In genomic region chr6:165905744-165906143, GRCh38 we compare ENCODE assay signal across 32 cellular contexts.
DNase-seq lines count a peak whose midpoint lies in the region; ATAC-seq, FAIRE-seq and TF ChIP-seq lines count a peak whose summit lies in the region.
"Had no signal": no experiment of that assay in that cellular context is flagged by ENCODE, and none has a peak within 500 bp of the region (broad histone marks: within the 10 kb centered on the region; RNA-seq: fewer than 3 reads in every experiment).

No MANE protein-coding gene starts in this region.

- H3K4me2 ChIP-seq in HepG2 (ENCODE audit: low read depth, low read length) (no peak overlapping the region), K562 (ENCODE audit: insufficient read depth, low read length) (no peak overlapping the region)
- H3K4me2 ChIP-seq: A549; BLaER1; BLaER1 treated with 17β-estradiol and CSF1 and Interleukin-3, amounts not matched to agents 10 nM and 100 nM had no signal

- POLR2A ChIA-PET in HepG2 (lab: Yijun Ruan, JAX) (no interaction called here), K562 (lab: Yijun Ruan, JAX) (interaction anchor here (0.6 kb wide), 1 partner anchor 236 kb away, joined by 3 read pairs; no protein-coding TSS in a partner anchor)

- TF ChIP-seq CTCF in HepG2 (CRISPR knock-in tag; IDR thresholded peaks at IDR 0.05) (no peak), right lobe of liver (IDR thresholded peaks at IDR 0.05) (no peak), K562 (IDR thresholded peaks at IDR 0.05 in 2 of 3, conservative IDR thresholded peaks at IDR 0.05 in 1 of 3; ENCODE audit: insufficient read depth in 2 of 3, low read depth in 1 of 3, low read length in 3 of 3) (no peak)

- H3K9ac ChIP-seq in HepG2 (ENCODE audit: insufficient read depth, low read depth, low read length) (no peak overlapping the region), K562 (ENCODE audit: insufficient read depth in 1 of 2, low read depth in 2 of 2, low read length in 2 of 2) (no peak overlapping the region)
- H3K9ac ChIP-seq: BLaER1; BLaER1 treated with 17β-estradiol and CSF1 and Interleukin-3, amounts not matched to agents 10 nM and 100 nM had no signal

- TF ChIP-seq RAD21 in HepG2 (CRISPR knock-in tag; IDR thresholded peaks at IDR 0.05) (no peak), K562 (CRISPR knock-in tag; conservative IDR thresholded peaks at IDR 0.05 in 1 of 2, IDR thresholded peaks at IDR 0.05 in 1 of 2) (no peak)

- H3K27me3 ChIP-seq in HepG2 (ENCODE audit: control insufficient read depth in 1 of 2, insufficient read depth in 2 of 2, low read length in 2 of 2), result peaks cover 5 to 46% of the 10 kb centered on the region in 2 experiments; a peak in 3 of 5 replicates
- H3K27me3 ChIP-seq in right lobe of liver, result no peaks in the 10 kb centered on the region
- 0 out of 5 replicates have a peak, but pooled peaks cover 0 to 5% of the 10 kb centered on the region in 2 experiments for H3K27me3 ChIP-seq in K562 (ENCODE audit: control insufficient read depth in 2 of 2, insufficient read depth in 2 of 2, low read length in 2 of 2)
- H3K27me3 ChIP-seq in small intestine (ENCODE audit: control insufficient read depth in 2 of 2, insufficient read depth in 2 of 2, low read length in 2 of 2), result no peaks in the 10 kb centered on the region
- H3K27me3 ChIP-seq: BE2C; BLaER1; BLaER1 treated with 17β-estradiol and CSF1 and Interleukin-3, amounts not matched to agents 10 nM and 100 nM had no signal

- H3K27ac ChIP-seq in HepG2 (ENCODE audit: extremely low read length, insufficient read depth, low read length) (no peak overlapping the region), right lobe of liver (no peak overlapping the region), K562 (ENCODE audit: extremely low read depth, low read depth, low read length) (no peak overlapping the region), small intestine (ENCODE audit: low read depth in 1 of 2, low read length in 1 of 2) (no peak overlapping the region)
- H3K27ac ChIP-seq: 22Rv1; A549; BLaER1; BLaER1 treated with 17β-estradiol and CSF1 and Interleukin-3, amounts not matched to agents 10 nM and 100 nM; C4-2B had no signal

- no peak for TF ChIP-seq EP300 in HepG2 (IDR thresholded peaks at IDR 0.05; ENCODE audit: low read depth in 2 of 2, low read length in 2 of 2)
- no peak for TF ChIP-seq EP300 in HepG2 (CRISPR knock-in tag; IDR thresholded peaks at IDR 0.05; ENCODE audit: borderline replicate concordance)
- no peak for TF ChIP-seq EP300 in K562 (IDR thresholded peaks at IDR 0.05; ENCODE audit: low read length)

- H3K4me1 ChIP-seq in HepG2 (ENCODE audit: insufficient read depth, low read length), result no peaks in the 10 kb centered on the region
- H3K4me1 ChIP-seq in right lobe of liver, result no peaks in the 10 kb centered on the region
- H3K4me1 ChIP-seq in K562 (replicated peaks in 1 of 2; ENCODE audit: control insufficient read depth in 2 of 2, insufficient read depth in 2 of 2, low read length in 2 of 2), result no peaks in the 10 kb centered on the region
- no peaks in the 10 kb centered on the region for H3K4me1 ChIP-seq in small intestine (ENCODE audit: control insufficient read depth in 2 of 2, insufficient read depth in 1 of 2, low read depth in 1 of 2, low read length in 1 of 2)
- H3K4me1 ChIP-seq: BE2C; BLaER1; BLaER1 treated with 17β-estradiol and CSF1 and Interleukin-3, amounts not matched to agents 10 nM and 100 nM; Caco-2 had no signal

- H4K20me1 ChIP-seq in HepG2 (ENCODE audit: insufficient read depth, low read length), result no peaks in the 10 kb centered on the region
- no peaks in the 10 kb centered on the region; the same call in 1 of the 2 replicates for H4K20me1 ChIP-seq in K562 (replicated peaks; ENCODE audit: control insufficient read depth, insufficient read depth, low read length)
- H4K20me1 ChIP-seq: BLaER1; BLaER1 treated with 17β-estradiol and CSF1 and Interleukin-3, amounts not matched to agents 10 nM and 100 nM had no signal

- no peak for TF ChIP-seq POLR2A in HepG2 (IDR thresholded peaks at IDR 0.05; ENCODE audit: insufficient read depth in 1 of 2, low read depth in 2 of 2, low read length in 2 of 2)
- no peak for TF ChIP-seq POLR2A in right lobe of liver (IDR thresholded peaks at IDR 0.05)
- TF ChIP-seq POLR2A in K562 (conservative IDR thresholded peaks at IDR 0.05), result no peak

- no peaks in the 10 kb centered on the region for H3K9me1 ChIP-seq in K562 (ENCODE audit: control insufficient read depth, insufficient read depth, low read length)

- DNase-seq in HepG2 (ENCODE audit: low spot score) (no peak), right lobe of liver (no peak), K562 (ENCODE audit: extremely low read depth in 1 of 4, low spot score in 3 of 4) (no peak), islet precursor cell (peak; percentile 6), iPS-NIHi7 (ENCODE audit: extremely low spot score) (no peak), small intestine (no peak)
- DNase-seq: 8988T; ACHN; AML-193; BE2C; C1 segment of cervical spinal cord; Caco-2; Calu3; CD4-positive, alpha-beta memory T cell; CD4-positive, alpha-beta T cell; CD4-positive, CD25-positive, alpha-beta regulatory T cell; CD8-positive, alpha-beta memory T cell; CD8-positive, alpha-beta T cell; COR-L47; DMS 273 treated with DMSO at 0.1 percent for 48 hours; DMS153; DMS53; DMS79; DMS79 treated with DMSO at 0.1 percent for 48 hours; DND-41; EL had no signal

- H2AFZ ChIP-seq in HepG2 (ENCODE audit: low read length) (no peak overlapping the region), K562 (ENCODE audit: low read depth, low read length) (no peak overlapping the region)

- H3K79me2 ChIP-seq in HepG2 (ENCODE audit: insufficient read depth, low read length) (no peaks in the 10 kb centered on the region), K562 (ENCODE audit: control insufficient read depth, insufficient read depth, low read length) (no peaks in the 10 kb centered on the region)

- H3K9me3 ChIP-seq in HepG2 (ENCODE audit: low read length) (no peaks in the 10 kb centered on the region), right lobe of liver (no peaks in the 10 kb centered on the region), K562 (replicated peaks; ENCODE audit: control insufficient read depth, insufficient read depth, low read depth, low read length) (no peaks in the 10 kb centered on the region), small intestine (ENCODE audit: control insufficient read depth, low read depth) (no peaks in the 10 kb centered on the region)
- H3K9me3 ChIP-seq: A549, BE2C, Caco-2 had no signal

- no TSS peak for BruUV-seq in HepG2 (replicated peaks; lab: Mats Ljungman, UMichigan)
- no TSS peak for BruUV-seq in K562 (replicated peaks; lab: Mats Ljungman, UMichigan)

- CTCF ChIA-PET in HepG2 (lab: Yijun Ruan, JAX; ENCODE audit: low intra/inter-chr PET ratio, low total read pairs), result no interaction called here
- CTCF ChIA-PET in K562 (lab: Yijun Ruan, JAX; ENCODE audit: low intra/inter-chr PET ratio), result no interaction called here

- ATAC-seq in HepG2 (no peak), right lobe of liver (no peak), K562 (no peak)
- ATAC-seq: A549; CD8-positive, alpha-beta T cell had no signal

- FAIRE-seq in HepG2 (lab: Jason Lieb, UNC), result no peak
- FAIRE-seq in K562 (lab: Jason Lieb, UNC), result no peak
- no peak for FAIRE-seq in small intestine (lab: Jason Lieb, UNC)
- FAIRE-seq: A549, D721Med had no signal

- H3K4me3 ChIP-seq in HepG2 (replicated peaks in 1 of 3; ENCODE audit: insufficient read depth in 1 of 3, low read depth in 2 of 3, low read length in 3 of 3), result no peak overlapping the region
- H3K4me3 ChIP-seq in right lobe of liver, result no peak overlapping the region
- H3K4me3 ChIP-seq in K562, result no peak overlapping the region
- H3K4me3 ChIP-seq in small intestine (ENCODE audit: low read depth in 1 of 2, low read length in 2 of 2), result no peak overlapping the region
- H3K4me3 ChIP-seq: A549; BLaER1; BLaER1 treated with 17β-estradiol and CSF1 and Interleukin-3, amounts not matched to agents 10 nM and 100 nM had no signal

- in situ Hi-C loops in HepG2 (cut with HindIII; ENCODE audit: extremely low pct_ligation_motif_present, low pct_unique_long_range_greater_than_20kb) (no loop called here), K562 (cut with MboI) (no loop called here)

- intact Hi-C loops in HepG2 (cut with micrococcal nuclease; ENCODE audit: unreplicated experiment) (no loop called here), right lobe of liver (cut with DNase I) (no loop called here), K562 (cut with micrococcal nuclease) (no loop called here)

- H3K36me3 ChIP-seq in HepG2 (replicated peaks in 1 of 2; ENCODE audit: control insufficient read depth in 1 of 2, insufficient read depth in 2 of 2, low read length in 2 of 2), result no peaks in the 10 kb centered on the region
- no peaks in the 10 kb centered on the region for H3K36me3 ChIP-seq in right lobe of liver
- no peaks in the 10 kb centered on the region for H3K36me3 ChIP-seq in K562 (ENCODE audit: control insufficient read depth, insufficient read depth, low read length)
- no peaks in the 10 kb centered on the region for H3K36me3 ChIP-seq in small intestine (ENCODE audit: control insufficient read depth in 2 of 2, insufficient read depth in 2 of 2, low read length in 2 of 2)
- H3K36me3 ChIP-seq: BE2C; BLaER1; BLaER1 treated with 17β-estradiol and CSF1 and Interleukin-3, amounts not matched to agents 10 nM and 100 nM had no signal

- 7% methylated on average over 2 of the region's 2 CpGs for WGBS in HepG2 (ENCODE audit: low lambda C conversion rate)
- 75% methylated on average over 2 of the region's 2 CpGs for WGBS in right lobe of liver (ENCODE audit: insufficient coverage, low coverage, low lambda C conversion rate, missing lambda C conversion rate)
- 6% methylated on average over 1 of the region's 2 CpGs for WGBS in K562 (ENCODE audit: insufficient coverage, low coverage, missing lambda C conversion rate)
- 77 to 86% (median 81%) methylated on average over 1 to 2 of the region's 2 CpGs for WGBS in small intestine, 3 donors

TF ChIP-seq in K562, 482 proteins besides CTCF, POLR2A, EP300 and RAD21:
- TF ChIP-seq, protein P1, sequence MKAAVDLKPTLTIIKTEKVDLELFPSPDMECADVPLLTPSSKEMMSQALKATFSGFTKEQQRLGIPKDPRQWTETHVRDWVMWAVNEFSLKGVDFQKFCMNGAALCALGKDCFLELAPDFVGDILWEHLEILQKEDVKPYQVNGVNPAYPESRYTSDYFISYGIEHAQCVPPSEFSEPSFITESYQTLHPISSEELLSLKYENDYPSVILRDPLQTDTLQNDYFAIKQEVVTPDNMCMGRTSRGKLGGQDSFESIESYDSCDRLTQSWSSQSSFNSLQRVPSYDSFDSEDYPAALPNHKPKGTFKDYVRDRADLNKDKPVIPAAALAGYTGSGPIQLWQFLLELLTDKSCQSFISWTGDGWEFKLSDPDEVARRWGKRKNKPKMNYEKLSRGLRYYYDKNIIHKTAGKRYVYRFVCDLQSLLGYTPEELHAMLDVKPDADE (conservative IDR thresholded peaks at IDR 0.05; ENCODE audit: control insufficient read depth, low read depth, low read length), result no peak
- TF ChIP-seq NELFE (IDR thresholded peaks at IDR 0.05; ENCODE audit: insufficient read depth, insufficient read length) (no peak), PCBP1 (IDR thresholded peaks at IDR 0.05; ENCODE audit: low read depth, low read length, poor library complexity, severe bottlenecking) (peak; percentile 38), PCBP2 (IDR thresholded peaks at IDR 0.05; ENCODE audit: low read depth, low read length, poor library complexity, severe bottlenecking) (peak; percentile 78), ILF3 (IDR thresholded peaks at IDR 0.05; ENCODE audit: borderline replicate concordance) (no peak)
TF ChIP-seq in K562: peak in this region for 2.

Comparison
In these comparisons a context has a peak if more than half of its experiments do, and no peak if none do; other contexts are left out.
1. Of the 241 proteins assayed by ChIP-seq in both HepG2 and K562: peak only in HepG2: HNRNPK; only in K562: PCBP2; in both: PCBP1; in neither: 238.